13 cellular contexts compared by ENCODE assay signal in the genomic region with DNA sequence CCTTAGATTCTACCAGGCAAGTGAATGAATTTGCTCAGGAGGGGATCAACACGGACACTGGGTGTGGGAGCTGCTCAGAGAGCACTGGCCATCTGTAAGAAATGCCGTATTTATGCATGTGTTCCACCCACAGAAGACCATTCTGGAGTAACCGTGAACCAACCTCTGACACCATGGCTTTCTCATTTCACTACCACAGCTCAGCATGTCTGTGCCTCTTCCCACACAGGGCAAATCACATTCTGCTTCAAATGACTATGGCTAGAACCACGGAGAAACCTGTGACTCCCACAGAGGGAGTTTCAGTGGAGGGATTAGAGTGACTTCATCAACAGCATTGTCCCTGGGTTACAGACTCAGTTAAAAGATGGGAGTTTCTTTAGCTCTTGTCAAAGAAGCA.
"Had no signal": no experiment of that assay in that cellular context is flagged by ENCODE, and none has a peak within 500 bp of the region (broad histone marks: within the 10 kb centered on the region; RNA-seq: fewer than 3 reads in every experiment).

No MANE protein-coding gene starts in this region.

- ATAC-seq: activated CD8-positive, alpha-beta T cell treated with anti-CD3 and anti-CD28 coated beads, Interleukin-2, amount 10 ng/mL, durations not matched to agents 7 days and 5 days; left ventricle myocardium superior; stimulated activated naive CD8-positive, alpha-beta T cell treated with anti-CD3 and anti-CD28 coated beads, Interleukin-15, amount 100 ng/mL, for 72 hours; upper lobe of right lung had no signal

- DNase-seq: activated CD4-positive, alpha-beta T cell treated with anti-CD3 and anti-CD28 coated beads for 4 hours; activated CD8-positive, alpha-beta memory T cell treated with anti-CD3 and anti-CD28 coated beads, Interleukin-2, amount 50 U/mL, for 48 hours; activated CD8-positive, alpha-beta T cell treated with anti-CD3 and anti-CD28 coated beads, Interleukin-2, amount 10 ng/mL, durations not matched to agents 7 days and 5 days; activated naive CD4-positive, alpha-beta T cell treated with Interleukin-2 at 50 U/mL for 16 hours; kidney; left ventricle myocardium superior; mesenchymal stem cell; nephron progenitor cell; ovary; stimulated activated CD4-positive, alpha-beta T cell treated with anti-CD3 and anti-CD28 coated beads, Interleukin-4, amount 100 ng/mL, for 1 hour; stimulated activated naive CD8-positive, alpha-beta T cell treated with anti-CD3 and anti-CD28 coated beads, Interleukin-15, amount 100 ng/mL, for 72 hours; testis; upper lobe of right lung had no signal
